In genomic region chr9:137439158-137439714, GRCh38 we compare ENCODE assay signal across 21 cellular contexts. TPM values are rescaled to one million over a fixed set of nuclear protein-coding genes. Genes with fewer than 3 reads are reported as not detected.
DNase-seq lines count a peak whose midpoint lies in the region; ATAC-seq and TF ChIP-seq lines count a peak whose summit lies in the region.
"Had no signal": no experiment of that assay in that cellular context is flagged by ENCODE, and none has a peak within 500 bp of the region (broad histone marks: within the 10 kb centered on the region; RNA-seq: fewer than 3 reads in every experiment).

No MANE protein-coding gene starts in this region.

- CTCF ChIA-PET in MCF 10A (lab: Yijun Ruan, JAX) = no interaction called here
- CTCF ChIA-PET in mammary epithelial cell (lab: Charles Lee; ENCODE audit: low non-redundant PET) = no interaction called here

- H4K20me1 ChIP-seq in mammary epithelial cell (ENCODE audit: insufficient read depth, low read length) = no peaks in the 10 kb centered on the region

- H3K27ac ChIP-seq in mammary epithelial cell (ENCODE audit: insufficient read depth, low read depth, low read length) (no peak overlapping the region), aorta (ENCODE audit: low read depth in 1 of 2, low read length in 2 of 2) (no peak overlapping the region)
- H3K27ac ChIP-seq: body of pancreas, coronary artery, hepatocyte had no signal

- H3K36me3 Mint-ChIP-seq in MCF 10A (ENCODE audit: insufficient read depth, unreplicated experiment) (peaks cover 8% of the 10 kb centered on the region), brain (no peaks in the 10 kb centered on the region), mesothelial cell of epicardium (no peaks in the 10 kb centered on the region)
- H3K36me3 Mint-ChIP-seq: activated naive CD4-positive, alpha-beta T cell treated with anti-CD3 and anti-CD28 coated beads, Interleukin-2, amount 50 U/mL, for 24 hours; CD4-positive, alpha-beta memory T cell had no signal

- H2AFZ ChIP-seq in mammary epithelial cell (ENCODE audit: low read depth, low read length) = no peak overlapping the region
- H2AFZ ChIP-seq: hepatocyte had no signal

- no peaks in the 10 kb centered on the region for H3K9me3 Mint-ChIP-seq in MCF 10A (ENCODE audit: unreplicated experiment)
- H3K9me3 Mint-ChIP-seq in brain = peaks cover 0 to 2% (median 0%) of the 10 kb centered on the region in 5 experiments
- H3K9me3 Mint-ChIP-seq in mesothelial cell of epicardium = no peaks in the 10 kb centered on the region
- H3K9me3 Mint-ChIP-seq: activated naive CD4-positive, alpha-beta T cell treated with anti-CD3 and anti-CD28 coated beads, Interleukin-2, amount 50 U/mL, for 24 hours had no signal

- no peak overlapping the region for H3K27ac Mint-ChIP-seq in MCF 10A (ENCODE audit: low read depth, unreplicated experiment)
- no peak overlapping the region for H3K27ac Mint-ChIP-seq in brain
- no peak overlapping the region for H3K27ac Mint-ChIP-seq in mesothelial cell of epicardium
- H3K27ac Mint-ChIP-seq: activated naive CD4-positive, alpha-beta T cell treated with anti-CD3 and anti-CD28 coated beads, Interleukin-2, amount 50 U/mL, for 24 hours; CD4-positive, alpha-beta memory T cell had no signal

- no peak overlapping the region for H3K9ac ChIP-seq in mammary epithelial cell (ENCODE audit: insufficient read depth, low read length)

- ATAC-seq in aorta (ENCODE audit: low FRiP score) = no peak
- no peak for ATAC-seq in HG03095 (IDR thresholded peaks at IDR 0.05; ENCODE audit: unreplicated experiment)
- ATAC-seq: body of pancreas had no signal

- H3K27me3 Mint-ChIP-seq in MCF 10A (ENCODE audit: insufficient read depth, unreplicated experiment) (no peaks in the 10 kb centered on the region), brain (peaks cover 23% of the 10 kb centered on the region), mesothelial cell of epicardium (ENCODE audit: low read depth) (peaks cover 6% of the 10 kb centered on the region)

- H3K27me3 ChIP-seq in mammary epithelial cell (ENCODE audit: insufficient read depth, low read length) (no peaks in the 10 kb centered on the region), aorta (ENCODE audit: control insufficient read depth in 1 of 2, insufficient read depth in 2 of 2, low read length in 1 of 2) (no peaks in the 10 kb centered on the region)
- H3K27me3 ChIP-seq: body of pancreas, hepatocyte had no signal

- WGBS in mammary epithelial cell (ENCODE audit: low coverage, missing lambda C conversion rate) = 50% methylated on average over 10 of the region's 18 CpGs
- WGBS in aorta, 2 donors = 52 to 57% methylated on average over 18 of the region's 18 CpGs

- DNase-seq in MCF 10A (ENCODE audit: unreplicated experiment) (no peak), mammary epithelial cell (no peak), mesothelial cell of epicardium (ENCODE audit: low spot score in 2 of 2, unreplicated experiment in 2 of 2) (peak in 1 of 2 experiments; percentile 17), aorta (peak; percentile 36 to 69), kidney glomerular epithelial cell (lab: John Stamatoyannopoulos, UW) (no peak), globus pallidus (ENCODE audit: low spot score) (no peak)
- DNase-seq: CD4-positive, alpha-beta memory T cell; DND-41; islet precursor cell; KBM-7; NCI-H187 treated with DMSO at 0.1 percent for 48 hours; NCI-H345; NK-92 treated with Interleukin-12 subunit alpha and Interleukin-12 subunit beta, amount 100 ng/mL, for 24 hours; stimulated activated CD4-positive, alpha-beta T cell treated with anti-CD3 and anti-CD28 coated beads, Interleukin-12 subunit alpha, Interleukin-12 subunit beta, amount 100 ng/mL, for 4 hours had no signal

- H3K36me3 ChIP-seq in mammary epithelial cell (ENCODE audit: insufficient read depth, low read length) (no peaks in the 10 kb centered on the region), aorta (ENCODE audit: control insufficient read depth in 1 of 2, insufficient read depth in 2 of 2, low read length in 1 of 2) (no peaks in the 10 kb centered on the region)

- H3K4me1 Mint-ChIP-seq in MCF 10A (ENCODE audit: insufficient read depth, unreplicated experiment) (no peaks in the 10 kb centered on the region), brain (peaks cover 7% of the 10 kb centered on the region), mesothelial cell of epicardium (peaks cover 3% of the 10 kb centered on the region)

- H3K4me3 ChIP-seq in mammary epithelial cell (replicated peaks in 1 of 3; ENCODE audit: insufficient read depth in 1 of 3, low read depth in 2 of 3, low read length in 3 of 3) = no peak overlapping the region
- H3K4me3 ChIP-seq in aorta (ENCODE audit: low read length in 2 of 2) = no peak overlapping the region
- H3K4me3 ChIP-seq: body of pancreas, coronary artery, hepatocyte had no signal

- no peak overlapping the region for H3K4me2 ChIP-seq in mammary epithelial cell (ENCODE audit: insufficient read depth, low read depth, low read length)
- H3K4me2 ChIP-seq: hepatocyte had no signal

- intact Hi-C loops in MCF 10A (cut with micrococcal nuclease) (no loop called here), mammary epithelial cell (cut with micrococcal nuclease) (no loop called here), aorta (cut with DNase I) (no loop called here)

- POLR2A ChIA-PET in MCF 10A (lab: Yijun Ruan, JAX) = no interaction called here

- H3K4me3 Mint-ChIP-seq in MCF 10A (ENCODE audit: unreplicated experiment) (peak overlapping the region; percentile 28), brain (peak overlapping the region in 3 of 5 experiments; percentile 10 to 63 (median 48)), mesothelial cell of epicardium (peak overlapping the region; percentile 31)
- H3K4me3 Mint-ChIP-seq: activated naive CD4-positive, alpha-beta T cell treated with anti-CD3 and anti-CD28 coated beads, Interleukin-2, amount 50 U/mL, for 24 hours; CD4-positive, alpha-beta memory T cell had no signal

- TF ChIP-seq CTCF in MCF 10A (IDR thresholded peaks at IDR 0.05; ENCODE audit: unreplicated experiment) (no peak), mammary epithelial cell (conservative IDR thresholded peaks at IDR 0.05 in 1 of 2, IDR thresholded peaks at IDR 0.05 in 1 of 2; ENCODE audit: extremely low read depth in 1 of 2, insufficient read depth in 1 of 2, low read depth in 1 of 2, low read length in 2 of 2) (no peak), brain (conservative IDR thresholded peaks at IDR 0.05) (no peak), mesothelial cell of epicardium (IDR thresholded peaks at IDR 0.05; ENCODE audit: unreplicated experiment) (no peak)

- in situ Hi-C loops in mammary epithelial cell (cut with MboI; ENCODE audit: low sequenced_read_pairs in 2 of 2) = loop anchor here in 1 of 2 donors (10.0 kb wide), 1 partner anchor 144 kb away; no protein-coding TSS in a partner anchor

- H3K9me3 ChIP-seq in mammary epithelial cell (replicated peaks; ENCODE audit: insufficient read depth, low read length) = no peaks in the 10 kb centered on the region
- H3K9me3 ChIP-seq in aorta (ENCODE audit: control insufficient read depth, low read length) = no peaks in the 10 kb centered on the region
- H3K9me3 ChIP-seq: body of pancreas had no signal

- dilution Hi-C loops in mammary epithelial cell (cut with HindIII; ENCODE audit: low sequenced_read_pairs) = no loop called here

- BruUV-seq in MCF 10A (replicated peaks; lab: Mats Ljungman, UMichigan) (no TSS peak), mammary epithelial cell (replicated peaks; lab: Mats Ljungman, UMichigan) (no TSS peak)

- H3K4me1 ChIP-seq in mammary epithelial cell (ENCODE audit: insufficient read depth, low read length) (peaks cover 22% of the 10 kb centered on the region), aorta (ENCODE audit: control insufficient read depth in 1 of 2, insufficient read depth in 2 of 2, low read length in 2 of 2) (no peaks in the 10 kb centered on the region)

- no peaks in the 10 kb centered on the region for H3K79me2 ChIP-seq in mammary epithelial cell (ENCODE audit: insufficient read depth, low read length)
- H3K79me2 ChIP-seq: hepatocyte had no signal

RNA-seq across cellular contexts. Expression of gene ENTPD8, which starts 1.9 kb away (rescaled TPM):
- total RNA-seq in MCF 10A (2022) (not detected in 2 replicates), mammary epithelial cell (under 1 TPM in 1 of 2 donors, not detected in 1; 0.83 TPM), mesothelial cell of epicardium (1.4 to 1.7 TPM (median 1.6 TPM) in 3 replicates), aorta (not detected)
- polyA plus RNA-seq in mammary epithelial cell (0.02 TPM), brain (ENCODE audit: insufficient read depth, low read depth, low replicate concordance) (0.15 TPM), aorta (1 to 10 TPM in 1 of 2 donors, not detected in 1; 3.1 TPM)
- polyA minus RNA-seq in mammary epithelial cell = not detected
- total RNA-seq: CD4-positive, alpha-beta memory T cell; mesenteric fat pad had no signal
- polyA plus RNA-seq: CD4-positive, alpha-beta memory T cell had no signal

RNA-seq across cellular contexts. Expression of gene NOXA1, which starts 16.0 kb away (rescaled TPM):
- 8.2 and 8.9 TPM in 2 replicates for total RNA-seq in MCF 10A (2022)
- total RNA-seq in mammary epithelial cell = 1 to 10 TPM in 1 of 2 donors, under 1 TPM in 1; 0.82 to 2.0 TPM
- 0.18 TPM for polyA plus RNA-seq in mammary epithelial cell
- polyA minus RNA-seq in mammary epithelial cell = not detected
- 7.3 TPM for polyA plus RNA-seq in brain (ENCODE audit: insufficient read depth, low read depth, low replicate concordance)
- 19.9 to 22.1 TPM (median 21.4 TPM) in 3 replicates for total RNA-seq in mesothelial cell of epicardium
- 1 to 10 TPM; 4.1 to 8.5 TPM for total RNA-seq in aorta
- 10 to 100 TPM in 1 of 2 donors, 1 to 10 TPM in 1; 2.9 to 12.6 TPM for polyA plus RNA-seq in aorta

RNA-seq across cellular contexts. Expression of gene EXD3, which starts 16.3 kb away (rescaled TPM):
- total RNA-seq in MCF 10A (2022) (17.1 and 23.9 TPM in 2 replicates), mammary epithelial cell (10 to 100 TPM in 1 of 2 donors, 1 to 10 TPM in 1; 9.1 to 10.8 TPM), mesothelial cell of epicardium (37.2 to 38.2 TPM (median 37.3 TPM) in 3 replicates), aorta (10 to 100 TPM; 21.9 to 38.2 TPM)
- polyA plus RNA-seq in mammary epithelial cell (3.2 TPM), brain (ENCODE audit: insufficient read depth, low read depth, low replicate concordance) (12.0 TPM), aorta (10 to 100 TPM; 15.9 to 96.8 TPM)
- polyA minus RNA-seq in mammary epithelial cell = 0.31 TPM

RNA-seq across cellular contexts. Expression of gene NSMF, which starts 19.9 kb away (rescaled TPM):
- total RNA-seq in MCF 10A (2022) (37.8 and 43.1 TPM in 2 replicates), mammary epithelial cell (10 to 100 TPM; 29.7 to 42.0 TPM), mesothelial cell of epicardium (85.3 to 85.6 TPM (median 85.3 TPM) in 3 replicates), aorta (10 to 100 TPM; 76.8 to 78.2 TPM)
- polyA plus RNA-seq in mammary epithelial cell (28.2 TPM), brain (ENCODE audit: insufficient read depth, low read depth, low replicate concordance) (145 TPM), aorta (100 to 1,000 TPM in 1 of 2 donors, 10 to 100 TPM in 1; 75.5 to 154 TPM)
- 35.2 TPM for polyA minus RNA-seq in mammary epithelial cell

Comparison
In these comparisons a context has a peak if more than half of its experiments do, and no peak if none do; other contexts are left out.
1. DNase-seq: peak in aorta (2 of 2); none in MCF 10A (single experiment), mammary epithelial cell (single experiment), kidney glomerular epithelial cell (single experiment) and globus pallidus (single experiment).
2. Peak in every context shown above with its lines, with median percentiles within 50 percentile points of each other: H3K4me3 Mint-ChIP-seq.